20 cellular contexts compared by ENCODE assay signal in genomic region chr19:3380829-3381228, GRCh38.
"Had no signal": no experiment of that assay in that cellular context is flagged by ENCODE, and none has a peak within 500 bp of the region (broad histone marks: within the 10 kb centered on the region; RNA-seq: fewer than 3 reads in every experiment).

No MANE protein-coding gene starts in this region.

- H3K4me1 ChIP-seq: foreskin keratinocyte had no signal

- H3K9me3 ChIP-seq: heart left ventricle, left lung, testis had no signal

- H3K27ac ChIP-seq: cardiac muscle cell, foreskin keratinocyte, left lung, VCaP had no signal

- DNase-seq: activated CD4-positive, alpha-beta T cell treated with anti-CD3 and anti-CD28 coated beads, Interleukin-2, amount 50 U/mL, for 1 hour; activated CD4-positive, CD25-positive, alpha-beta regulatory T cell treated with anti-CD3 and anti-CD28 coated beads, Interleukin-2, amount 50 U/mL, for 72 hours; activated CD8-positive, alpha-beta memory T cell treated with anti-CD3 and anti-CD28 coated beads, Interleukin-2, amount 50 U/mL, for 48 hours; activated effector memory CD4-positive, alpha-beta T cell treated with anti-CD3 and anti-CD28 coated beads, Interleukin-2, amount 50 U/mL, for 16 hours; activated naive CD4-positive, alpha-beta T cell treated with anti-CD3 and anti-CD28 coated beads, Interleukin-2, amount 50 U/mL, for 16 hours; activated T-cell treated with anti-CD3 and anti-CD28 coated beads, Interleukin-2, amount 50 U/mL, for 72 hours; dermis blood vessel endothelial cell; effector memory CD4-positive, alpha-beta T cell; foreskin keratinocyte; heart left ventricle; occipital lobe; small intestine; stimulated activated CD4-positive, alpha-beta T cell treated with anti-CD3 and anti-CD28 coated beads, Interleukin-15, amount 100 ng/mL, for 24 hours; stimulated activated CD4-positive, alpha-beta T cell treated with anti-CD3 and anti-CD28 coated beads, Interleukin-2, amount 100 ng/mL, for 48 hours; T-helper 2 cell; testis had no signal

- H3K4me3 ChIP-seq: cardiac muscle cell, heart left ventricle, left lung had no signal

- H3K27me3 ChIP-seq: cardiac muscle cell, foreskin keratinocyte, heart left ventricle, left lung, testis had no signal

- ATAC-seq: activated T-cell treated with anti-CD3 and anti-CD28 coated beads, Interleukin-2, amount 50 U/mL, for 72 hours; foreskin keratinocyte; heart left ventricle; left lung; right cardiac atrium had no signal
